Comparison of ENCODE assay signal across 9 cellular contexts in genomic region chr15:67175643-67176071, GRCh38.
DNase-seq lines count a peak whose midpoint lies in the region; ATAC-seq and TF ChIP-seq lines count a peak whose summit lies in the region.
"Had no signal": no experiment of that assay in that cellular context is flagged by ENCODE, and none has a peak within 500 bp of the region (broad histone marks: within the 10 kb centered on the region; RNA-seq: fewer than 3 reads in every experiment).

No MANE protein-coding gene starts in this region.

- POLR2A ChIA-PET in activated CD4-positive, alpha-beta T cell treated with anti-CD3 and anti-CD28 coated beads, Interleukin-2, amount 10 ng/mL, durations not matched to agents 7 days and 5 days (lab: Charles Lee): no interaction called here
- POLR2A ChIA-PET in activated CD8-positive, alpha-beta T cell treated with anti-CD3 and anti-CD28 coated beads for 36 hours (lab: Charles Lee): interaction anchor here (0.9 to 1.0 kb wide), 4 partner anchors 8 to 110 kb away, joined by 3 read pairs; partner anchors contain the start of gene SMAD3

- H3K4me1 ChIP-seq in thyroid gland: peaks cover 45 to 46% of the 10 kb centered on the region in 2 donors

- no peaks in the 10 kb centered on the region for H3K27me3 Mint-ChIP-seq in activated CD4-positive, alpha-beta T cell treated with anti-CD3 and anti-CD28 coated beads, Interleukin-2, amount 10 ng/mL, durations not matched to agents 7 days and 5 days
- H3K27me3 Mint-ChIP-seq in activated CD8-positive, alpha-beta T cell treated with anti-CD3 and anti-CD28 coated beads for 36 hours: no peaks in the 10 kb centered on the region
- peaks cover 3 to 6% (median 6%) of the 10 kb centered on the region in 3 donors for H3K27me3 Mint-ChIP-seq in immature natural killer cell (ENCODE audit: low read depth in 3 of 3)

- ATAC-seq in activated CD8-positive, alpha-beta T cell treated with anti-CD3 and anti-CD28 coated beads for 36 hours: peak; percentile 87
- no peak for ATAC-seq in GM21423 (IDR thresholded peaks at IDR 0.05; ENCODE audit: unreplicated experiment)

- CTCF ChIA-PET in activated CD4-positive, alpha-beta T cell treated with anti-CD3 and anti-CD28 coated beads, Interleukin-2, amount 10 ng/mL, durations not matched to agents 7 days and 5 days (lab: Charles Lee): interaction anchor here (1.0 to 1.3 kb wide), 3 partner anchors 12 to 187 kb away, joined by 3 to 4 read pairs (median 3); no protein-coding TSS in a partner anchor
- CTCF ChIA-PET in activated CD8-positive, alpha-beta T cell treated with anti-CD3 and anti-CD28 coated beads for 36 hours (lab: Charles Lee): interaction anchor here (0.7 to 1.7 kb wide), 3 partner anchors 95 to 271 kb away, joined by 3 to 4 read pairs (median 3); no protein-coding TSS in a partner anchor

- H3K4me1 Mint-ChIP-seq in activated CD4-positive, alpha-beta T cell treated with anti-CD3 and anti-CD28 coated beads, Interleukin-2, amount 10 ng/mL, durations not matched to agents 7 days and 5 days: peaks cover 54% of the 10 kb centered on the region
- peaks cover 37% of the 10 kb centered on the region for H3K4me1 Mint-ChIP-seq in activated CD8-positive, alpha-beta T cell treated with anti-CD3 and anti-CD28 coated beads for 36 hours (ENCODE audit: low read depth)
- peaks cover 41 to 43% of the 10 kb centered on the region in 2 donors for H3K4me1 Mint-ChIP-seq in immature natural killer cell

- peaks cover 0 to 1% of the 10 kb centered on the region in 2 donors for H3K36me3 ChIP-seq in thyroid gland

- DNase-seq in activated CD4-positive, alpha-beta T cell treated with anti-CD3 and anti-CD28 coated beads, Interleukin-2, amount 10 ng/mL, durations not matched to agents 7 days and 5 days: no peak
- no peak for DNase-seq in activated CD4-positive, alpha-beta T cell treated with anti-CD3 and anti-CD28 coated beads, Interleukin-2, amount 50 U/mL, for 1 hour
- DNase-seq in activated CD8-positive, alpha-beta T cell treated with anti-CD3 and anti-CD28 coated beads for 36 hours: peak; percentile 64
- DNase-seq in immature natural killer cell: peak; percentile 26 to 36 (median 31)
- DNase-seq in thyroid gland: peak; percentile 61 to 62
- DNase-seq in occipital lobe (lab: John Stamatoyannopoulos, UW): no peak
- DNase-seq in hepatic stellate cell (ENCODE audit: low spot score): no peak

- H3K4me3 ChIP-seq in thyroid gland (replicated peaks in 1 of 3): no peak overlapping the region
- H3K4me3 ChIP-seq: SJSA1 had no signal

- H3K36me3 Mint-ChIP-seq in activated CD4-positive, alpha-beta T cell treated with anti-CD3 and anti-CD28 coated beads, Interleukin-2, amount 10 ng/mL, durations not matched to agents 7 days and 5 days (ENCODE audit: low read depth): peaks cover 78% of the 10 kb centered on the region
- peaks cover 10% of the 10 kb centered on the region for H3K36me3 Mint-ChIP-seq in activated CD8-positive, alpha-beta T cell treated with anti-CD3 and anti-CD28 coated beads for 36 hours (ENCODE audit: low read depth)
- peaks cover 19 to 43% (median 28%) of the 10 kb centered on the region in 3 donors for H3K36me3 Mint-ChIP-seq in immature natural killer cell

- H3K27me3 ChIP-seq in thyroid gland: no peaks in the 10 kb centered on the region
- H3K27me3 ChIP-seq: SJSA1 had no signal

- WGBS in thyroid gland, 2 donors: 56 to 62% methylated on average over 8 to 10 of the region's 11 CpGs

- no peak for TF ChIP-seq POLR2A in thyroid gland (IDR thresholded peaks at IDR 0.05)

- H3K9me3 ChIP-seq in thyroid gland: no peaks in the 10 kb centered on the region
- H3K9me3 ChIP-seq: SJSA1 had no signal

- H3K27ac Mint-ChIP-seq in activated CD4-positive, alpha-beta T cell treated with anti-CD3 and anti-CD28 coated beads, Interleukin-2, amount 10 ng/mL, durations not matched to agents 7 days and 5 days: peak overlapping the region; percentile 48
- H3K27ac Mint-ChIP-seq in activated CD8-positive, alpha-beta T cell treated with anti-CD3 and anti-CD28 coated beads for 36 hours: peak overlapping the region; percentile 69
- peak overlapping the region in 3 of 6 donors; percentile 20 to 67 (median 57) for H3K27ac Mint-ChIP-seq in immature natural killer cell

- no peak overlapping the region for H3K4me3 Mint-ChIP-seq in activated CD4-positive, alpha-beta T cell treated with anti-CD3 and anti-CD28 coated beads, Interleukin-2, amount 10 ng/mL, durations not matched to agents 7 days and 5 days
- H3K4me3 Mint-ChIP-seq in activated CD8-positive, alpha-beta T cell treated with anti-CD3 and anti-CD28 coated beads for 36 hours: no peak overlapping the region
- peak overlapping the region in 1 of 5 donors; percentile 54 for H3K4me3 Mint-ChIP-seq in immature natural killer cell

- no peaks in the 10 kb centered on the region for H3K9me3 Mint-ChIP-seq in activated CD4-positive, alpha-beta T cell treated with anti-CD3 and anti-CD28 coated beads, Interleukin-2, amount 10 ng/mL, durations not matched to agents 7 days and 5 days
- H3K9me3 Mint-ChIP-seq in activated CD8-positive, alpha-beta T cell treated with anti-CD3 and anti-CD28 coated beads for 36 hours: no peaks in the 10 kb centered on the region
- no peaks in the 10 kb centered on the region for H3K9me3 Mint-ChIP-seq in immature natural killer cell

- H3K27ac ChIP-seq in thyroid gland: peak overlapping the region in 2 of 3 donors; percentile 41 to 71
- H3K27ac ChIP-seq: SJSA1 had no signal

- intact Hi-C loops in activated CD8-positive, alpha-beta T cell treated with anti-CD3 and anti-CD28 coated beads for 36 hours (cut with micrococcal nuclease): no loop called here
- intact Hi-C loops in thyroid gland (cut with DNase I): no loop called here

- TF ChIP-seq CTCF in activated CD8-positive, alpha-beta T cell treated with anti-CD3 and anti-CD28 coated beads for 36 hours (IDR thresholded peaks at IDR 0.05): no peak
- no peak for TF ChIP-seq CTCF in thyroid gland (IDR thresholded peaks at IDR 0.05)

Comparison
In these comparisons a context has a peak if more than half of its experiments do, and no peak if none do; other contexts are left out.
1. DNase-seq: peak in activated CD8-positive, alpha-beta T cell treated with anti-CD3 and anti-CD28 coated beads for 36 hours (single experiment), immature natural killer cell (3 of 3) and thyroid gland (2 of 2); none in activated CD4-positive, alpha-beta T cell treated with anti-CD3 and anti-CD28 coated beads, Interleukin-2, amount 10 ng/mL, durations not matched to agents 7 days and 5 days (single experiment), activated CD4-positive, alpha-beta T cell treated with anti-CD3 and anti-CD28 coated beads, Interleukin-2, amount 50 U/mL, for 1 hour (single experiment), occipital lobe (single experiment) and hepatic stellate cell (single experiment).